8 cellular contexts compared by ENCODE assay signal in the genomic region with DNA sequence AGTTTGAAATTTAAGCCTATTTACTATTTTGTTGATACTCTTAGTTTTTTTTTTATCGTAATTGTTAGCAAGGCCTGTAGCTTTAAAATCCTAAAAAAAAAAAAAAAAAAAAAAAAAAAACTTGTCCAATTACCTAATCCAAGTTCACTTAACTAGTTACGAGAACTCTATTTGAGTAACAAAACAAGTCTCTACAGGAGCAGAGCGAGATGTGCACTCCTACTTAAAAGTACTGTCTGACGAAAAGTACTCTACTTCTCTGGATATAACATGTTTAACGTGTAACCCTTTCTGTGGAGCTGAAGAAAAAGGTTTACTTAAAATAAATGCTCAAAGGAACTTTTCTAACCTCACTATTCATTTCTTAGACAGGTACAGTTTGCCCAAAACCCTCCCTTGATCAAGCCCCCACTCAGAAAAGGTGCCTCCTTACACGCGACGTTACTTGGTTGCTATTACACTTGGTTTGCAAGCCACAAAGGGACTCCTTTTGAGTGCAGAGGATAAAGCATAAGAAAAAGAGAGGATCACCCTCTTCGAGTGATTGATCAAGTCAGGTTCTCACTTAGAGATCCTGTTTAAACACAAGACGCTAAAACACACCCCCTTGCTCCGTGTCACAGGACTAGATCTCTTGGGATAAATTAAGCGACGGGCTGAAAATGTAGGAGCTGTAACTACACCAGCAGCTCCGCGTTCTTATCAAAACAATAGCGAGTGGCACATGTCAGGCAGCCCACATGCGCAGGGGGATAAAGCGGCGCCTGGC. TPM values are rescaled to one million over a fixed set of nuclear protein-coding genes. Genes with fewer than 3 reads are reported as not detected.
DNase-seq lines count a peak whose midpoint lies in the region; ATAC-seq, FAIRE-seq and TF ChIP-seq lines count a peak whose summit lies in the region.

No MANE protein-coding gene starts in this region.

- no peaks in the 10 kb centered on the region for H3K27me3 ChIP-seq in heart right ventricle
- no peaks in the 10 kb centered on the region for H3K27me3 ChIP-seq in K562 (ENCODE audit: control insufficient read depth in 2 of 2, insufficient read depth in 2 of 2, low read length in 2 of 2)
- no peaks in the 10 kb centered on the region; a peak in 1 of 5 replicates for H3K27me3 ChIP-seq in HepG2 (ENCODE audit: control insufficient read depth in 1 of 2, insufficient read depth in 2 of 2, low read length in 2 of 2)
- H3K27me3 ChIP-seq in suprapubic skin: no peaks in the 10 kb centered on the region

- H2AFZ ChIP-seq in K562 (ENCODE audit: low read depth, low read length): peak overlapping the region; percentile 18
- peak overlapping the region; percentile 62 for H2AFZ ChIP-seq in HepG2 (ENCODE audit: low read length)

- 3 to 4% methylated on average over 19 of the region's 19 CpGs for WGBS in heart right ventricle, 2 donors
- WGBS in K562 (ENCODE audit: insufficient coverage, low coverage, missing lambda C conversion rate): 1% methylated on average over 16 of the region's 19 CpGs
- 17% methylated on average over 19 of the region's 19 CpGs for WGBS in HepG2 (ENCODE audit: low lambda C conversion rate)
- 2% methylated on average over 17 of the region's 19 CpGs for WGBS in suprapubic skin

- TF ChIP-seq CTCF in heart right ventricle (IDR thresholded peaks at IDR 0.05): no peak
- TF ChIP-seq CTCF in K562 (IDR thresholded peaks at IDR 0.05 in 2 of 3, conservative IDR thresholded peaks at IDR 0.05 in 1 of 3; ENCODE audit: insufficient read depth in 2 of 3, low read depth in 1 of 3, low read length in 3 of 3): no peak
- TF ChIP-seq CTCF in HepG2 (CRISPR knock-in tag; IDR thresholded peaks at IDR 0.05): no peak
- TF ChIP-seq CTCF in suprapubic skin (IDR thresholded peaks at IDR 0.05): no peak

- peaks cover 0 to 41% (median 7%) of the 10 kb centered on the region in 9 donors for H3K4me1 ChIP-seq in heart right ventricle
- peaks cover 8 to 11% of the 10 kb centered on the region in 2 experiments; a peak in 3 of 5 replicates for H3K4me1 ChIP-seq in K562 (replicated peaks in 1 of 2; ENCODE audit: control insufficient read depth in 2 of 2, insufficient read depth in 2 of 2, low read length in 2 of 2)
- H3K4me1 ChIP-seq in HepG2 (ENCODE audit: insufficient read depth, low read length): peaks cover 44% of the 10 kb centered on the region
- peaks cover 21% of the 10 kb centered on the region for H3K4me1 ChIP-seq in suprapubic skin

- H3K79me2 ChIP-seq in K562 (ENCODE audit: control insufficient read depth, insufficient read depth, low read length) (peaks cover 83% of the 10 kb centered on the region), HepG2 (ENCODE audit: insufficient read depth, low read length) (peaks cover 51% of the 10 kb centered on the region)

- intact Hi-C loops in heart right ventricle (cut with DNase I) (loop anchor here in 7 of 10 donors (1.0 to 10.0 kb wide), 6 partner anchors 46 to 252 kb away; a partner anchor contains a TSS), Right ventricle myocardium superior (cut with DNase I) (no loop called here), K562 (cut with micrococcal nuclease) (loop anchor here (1.0 to 10.0 kb wide), 2 partner anchors 173 to 252 kb away; a partner anchor contains a TSS), HepG2 (cut with micrococcal nuclease; ENCODE audit: unreplicated experiment) (loop anchor here (1.0 to 10.0 kb wide), 3 partner anchors 30 to 542 kb away; no protein-coding TSS in a partner anchor)

- no TSS peak for BruUV-seq in K562 (replicated peaks; lab: Mats Ljungman, UMichigan)
- no TSS peak for BruUV-seq in HepG2 (replicated peaks; lab: Mats Ljungman, UMichigan)

- peak overlapping the region; percentile 93 to 100 (median 98) for H3K27ac ChIP-seq in heart right ventricle
- peak overlapping the region; percentile 98 for H3K27ac ChIP-seq in K562 (ENCODE audit: extremely low read depth, low read depth, low read length)
- peak overlapping the region; percentile 85 for H3K27ac ChIP-seq in HepG2 (ENCODE audit: extremely low read length, insufficient read depth, low read length)
- peak overlapping the region; percentile 99 for H3K27ac ChIP-seq in suprapubic skin

- DNase-seq in heart right ventricle (no peak), Right ventricle myocardium superior (no peak), NCI-H2171 treated with DMSO at 0.1 percent for 48 hours (lab: John Stamatoyannopoulos, UW) (peak; percentile 98), K562 (ENCODE audit: extremely low read depth in 1 of 4, low spot score in 3 of 4) (no peak), HepG2 (ENCODE audit: low spot score) (peak; percentile 90), suprapubic skin (ENCODE audit: low spot score in 2 of 2) (no peak)
- no peak for DNase-seq in activated CD8-positive, alpha-beta memory T cell treated with anti-CD3 and anti-CD28 coated beads, Interleukin-2, amount 50 U/mL, for 4 hours

- POLR2A ChIA-PET in K562 (lab: Yijun Ruan, JAX): interaction anchor here (0.6 to 1.9 kb wide), 11 partner anchors 9 to 520 kb away, joined by 3 to 7 read pairs (median 3); a partner anchor contains a TSS
- POLR2A ChIA-PET in HepG2 (lab: Yijun Ruan, JAX): interaction anchor here (0.6 to 3.5 kb wide), 13 partner anchors 11 to 936 kb away, joined by 3 to 73 read pairs (median 4); a partner anchor contains a TSS

- in situ Hi-C loops in K562 (cut with MboI): no loop called here
- in situ Hi-C loops in HepG2 (cut with HindIII; ENCODE audit: extremely low pct_ligation_motif_present, low pct_unique_long_range_greater_than_20kb): no loop called here

- ATAC-seq in heart right ventricle: peak in 1 of 8 donors; percentile 34
- no peak for ATAC-seq in Right ventricle myocardium superior (ENCODE audit: poor library complexity)
- peak; percentile 4 for ATAC-seq in HG02759 (IDR thresholded peaks at IDR 0.05; ENCODE audit: unreplicated experiment)
- no peak; the same call in 1 of the 3 replicates for ATAC-seq in K562
- peak; percentile 76 for ATAC-seq in HepG2

- TF ChIP-seq RAD21 in K562 (CRISPR knock-in tag; conservative IDR thresholded peaks at IDR 0.05 in 1 of 2, IDR thresholded peaks at IDR 0.05 in 1 of 2) (no peak), HepG2 (CRISPR knock-in tag; IDR thresholded peaks at IDR 0.05) (no peak)

- H4K20me1 ChIP-seq in K562 (replicated peaks; ENCODE audit: control insufficient read depth, insufficient read depth, low read length): no peaks in the 10 kb centered on the region; the same call in 1 of the 2 replicates
- H4K20me1 ChIP-seq in HepG2 (ENCODE audit: insufficient read depth, low read length): no peaks in the 10 kb centered on the region

- peak; percentile 97 for FAIRE-seq in K562 (lab: Jason Lieb, UNC)
- FAIRE-seq in HepG2 (lab: Jason Lieb, UNC): peak; percentile 12

- TF ChIP-seq EP300 in K562 (IDR thresholded peaks at IDR 0.05; ENCODE audit: low read length) (peak; percentile 47; the same call in 1 of the 2 replicates), HepG2 (IDR thresholded peaks at IDR 0.05; ENCODE audit: low read depth in 2 of 2, low read length in 2 of 2) (no peak), HepG2 (CRISPR knock-in tag; IDR thresholded peaks at IDR 0.05; ENCODE audit: borderline replicate concordance) (no peak), suprapubic skin (IDR thresholded peaks at IDR 0.05) (no peak)

- H3K9me1 ChIP-seq in K562 (ENCODE audit: control insufficient read depth, insufficient read depth, low read length): no peaks in the 10 kb centered on the region

- H3K36me3 ChIP-seq in heart right ventricle: peaks cover 0 to 17% (median 0%) of the 10 kb centered on the region in 9 donors
- peaks cover 38% of the 10 kb centered on the region for H3K36me3 ChIP-seq in K562 (ENCODE audit: control insufficient read depth, insufficient read depth, low read length)
- peaks cover 0 to 1% of the 10 kb centered on the region in 2 experiments; a peak in 1 of 5 replicates for H3K36me3 ChIP-seq in HepG2 (replicated peaks in 1 of 2; ENCODE audit: control insufficient read depth in 1 of 2, insufficient read depth in 2 of 2, low read length in 2 of 2)
- no peaks in the 10 kb centered on the region for H3K36me3 ChIP-seq in suprapubic skin

- peak overlapping the region; percentile 73 to 96 (median 81) for H3K4me3 ChIP-seq in heart right ventricle
- H3K4me3 ChIP-seq in K562: peak overlapping the region; percentile 96
- H3K4me3 ChIP-seq in HepG2 (replicated peaks in 1 of 3; ENCODE audit: insufficient read depth in 1 of 3, low read depth in 2 of 3, low read length in 3 of 3): peak overlapping the region; percentile 82 to 89 (median 87)
- H3K4me3 ChIP-seq in suprapubic skin: peak overlapping the region; percentile 93

- H3K9me3 ChIP-seq in heart right ventricle (no peaks in the 10 kb centered on the region), K562 (replicated peaks; ENCODE audit: control insufficient read depth, insufficient read depth, low read depth, low read length) (no peaks in the 10 kb centered on the region), HepG2 (ENCODE audit: low read length) (no peaks in the 10 kb centered on the region), suprapubic skin (no peaks in the 10 kb centered on the region)

- no peak for TF ChIP-seq POLR2A in K562 (conservative IDR thresholded peaks at IDR 0.05)
- TF ChIP-seq POLR2A in HepG2 (IDR thresholded peaks at IDR 0.05; ENCODE audit: insufficient read depth in 1 of 2, low read depth in 2 of 2, low read length in 2 of 2): no peak
- peak in 1 of 2 donors; percentile 50 for TF ChIP-seq POLR2A in suprapubic skin (IDR thresholded peaks at IDR 0.05)

- H3K4me2 ChIP-seq in K562 (ENCODE audit: insufficient read depth, low read length) (peak overlapping the region; percentile 82), HepG2 (ENCODE audit: low read depth, low read length) (peak overlapping the region; percentile 88)

- peak overlapping the region; percentile 90 to 96 for H3K9ac ChIP-seq in K562 (ENCODE audit: insufficient read depth in 1 of 2, low read depth in 2 of 2, low read length in 2 of 2)
- peak overlapping the region; percentile 92 for H3K9ac ChIP-seq in HepG2 (ENCODE audit: insufficient read depth, low read depth, low read length)

- CTCF ChIA-PET in K562 (lab: Yijun Ruan, JAX; ENCODE audit: low intra/inter-chr PET ratio) (no interaction called here), HepG2 (lab: Yijun Ruan, JAX; ENCODE audit: low intra/inter-chr PET ratio, low total read pairs) (no interaction called here)

RNA-seq across cellular contexts. Expression of a gene that starts 2.2 kb away (rescaled TPM):
- total RNA-seq in heart right ventricle (10 to 100 TPM in 1 of 10 donors, 1 to 10 TPM in 9; 3.8 to 14.5 (median 4.5) TPM), Right ventricle myocardium superior (4.6 TPM), K562 (2014; rRNA removed) (39.1 and 41.3 TPM in 2 replicates), K562 (2014; rRNA removed; fragmentation: Illumina TruSeq; extraction: Trizol) (64.4 and 77.5 TPM in 2 replicates), K562 (2015; rRNA removed; fragmentation: Illumina TruSeq; extraction: Trizol) (59.9 and 71.2 TPM in 2 replicates), K562 (2021) (31.0 and 36.0 TPM in 2 replicates), HepG2 (2016; rRNA removed; fragmentation: Illumina TruSeq; extraction: Trizol) (56.8 and 68.3 TPM in 2 replicates), suprapubic skin (10 to 100 TPM; 37.0 to 95.1 (median 55.7) TPM)
- polyA plus RNA-seq in heart right ventricle (10 to 100 TPM in 1 of 2 donors, 1 to 10 TPM in 1; 6.9 to 10.0 TPM), K562 (2011; rRNA removed) (31.2 and 43.8 TPM in 2 replicates), K562 (2014; fragmentation: Illumina TruSeq; extraction: Trizol) (42.3 and 51.5 TPM in 2 replicates), K562 (2014; fragmentation: Nextera tagmentation; extraction: Ambion mirVana) (10 to 100 TPM; 22.0 to 23.6 TPM), K562 (2014; rRNA removed) (31.0 and 37.9 TPM in 2 replicates), HepG2 (2011; rRNA removed) (19.6 and 20.9 TPM in 2 replicates)
- total RNA-seq in K562 (2011; cell fraction: chromatin; rRNA removed; ENCODE audit: low replicate concordance): 25.3 and 90.1 TPM in 2 replicates
- total RNA-seq in K562 (2011; cell fraction: nucleolus; rRNA removed): 11.5 and 18.0 TPM in 2 replicates
- total RNA-seq in K562 (2011; cell fraction: nucleoplasm; rRNA removed): 31.5 and 39.1 TPM in 2 replicates
- polyA plus RNA-seq in K562 (2011; cell fraction: cytosol; rRNA removed): 7.2 and 10.8 TPM in 2 replicates
- polyA plus RNA-seq in K562 (2011; cell fraction: nucleus; rRNA removed): 14.1 and 17.0 TPM in 2 replicates
- 17.6 and 27.0 TPM in 2 replicates for polyA plus RNA-seq in K562 (2012)
- 54.2 and 72.7 TPM in 2 replicates for polyA minus RNA-seq in K562 (2011; rRNA and poly(A)+ RNA removed)
- 20.6 and 32.6 TPM in 2 replicates for polyA minus RNA-seq in K562 (2011; cell fraction: cytosol; rRNA and poly(A)+ RNA removed)
- polyA minus RNA-seq in K562 (2011; cell fraction: nucleus; rRNA and poly(A)+ RNA removed): 14.7 and 20.2 TPM in 2 replicates
- total RNA-seq in HepG2 (2016; cell fraction: cytosol; rRNA removed; fragmentation: Illumina TruSeq; extraction: Trizol; ENCODE audit: low read depth): 28.7 and 35.3 TPM in 2 replicates
- total RNA-seq in HepG2 (2016; cell fraction: insoluble cytoplasmic fraction; rRNA removed; fragmentation: Illumina TruSeq; extraction: Trizol): 58.9 and 61.9 TPM in 2 replicates
- 19.4 and 21.0 TPM in 2 replicates for total RNA-seq in HepG2 (2016; cell fraction: membrane; rRNA removed; fragmentation: Illumina TruSeq; extraction: Trizol)
- total RNA-seq in HepG2 (2016; cell fraction: nucleus; rRNA removed; fragmentation: Illumina TruSeq; extraction: Trizol): 73.3 and 78.4 TPM in 2 replicates
- 7.8 and 10.8 TPM in 2 replicates for polyA plus RNA-seq in HepG2 (2011; cell fraction: cytosol; rRNA removed)
- polyA plus RNA-seq in HepG2 (2011; cell fraction: nucleus; rRNA removed): 12.0 and 19.4 TPM in 2 replicates
- 22.8 and 23.5 TPM in 2 replicates for polyA plus RNA-seq in HepG2 (2012)
- 2.0 and 3.4 TPM in 2 replicates for polyA plus RNA-seq in HepG2 (2016; cell fraction: cytosol; fragmentation: Illumina TruSeq; extraction: Trizol; ENCODE audit: low read depth)
- 65.0 and 66.5 TPM in 2 replicates for polyA plus RNA-seq in HepG2 (2016; cell fraction: insoluble cytoplasmic fraction; fragmentation: Illumina TruSeq; extraction: Trizol; ENCODE audit: low read depth)
- 7.0 and 8.4 TPM in 2 replicates for polyA plus RNA-seq in HepG2 (2016; cell fraction: membrane; fragmentation: Illumina TruSeq; extraction: Trizol; ENCODE audit: low read depth)
- polyA plus RNA-seq in HepG2 (2016; cell fraction: nucleus; fragmentation: Illumina TruSeq; extraction: Trizol; ENCODE audit: insufficient read depth, low read depth): 98.4 and 105 TPM in 2 replicates
- polyA minus RNA-seq in HepG2 (2011; rRNA and poly(A)+ RNA removed; ENCODE audit: low replicate concordance): 6.4 and 17.7 TPM in 2 replicates
- 11.4 and 22.6 TPM in 2 replicates for polyA minus RNA-seq in HepG2 (2011; cell fraction: cytosol; rRNA and poly(A)+ RNA removed)
- polyA minus RNA-seq in HepG2 (2011; cell fraction: nucleus; rRNA and poly(A)+ RNA removed): 38.0 and 45.3 TPM in 2 replicates

Comparison
In these comparisons a context has a peak if more than half of its experiments do, and no peak if none do; other contexts are left out.
1. ATAC-seq: peak in HG02759 (single experiment) and HepG2 (single experiment); none in Right ventricle myocardium superior (single experiment) and K562 (single experiment).
2. DNase-seq: peak in NCI-H2171 treated with DMSO at 0.1 percent for 48 hours (single experiment) and HepG2 (single experiment); none in heart right ventricle (0 of 2), Right ventricle myocardium superior (single experiment), K562 (0 of 4), suprapubic skin (0 of 2) and activated CD8-positive, alpha-beta memory T cell treated with anti-CD3 and anti-CD28 coated beads, Interleukin-2, amount 50 U/mL, for 4 hours (single experiment).
3. Peak in every context shown above with its lines, with median percentiles within 50 percentile points of each other: H3K27ac ChIP-seq and H3K4me3 ChIP-seq.